In the genomic region with DNA sequence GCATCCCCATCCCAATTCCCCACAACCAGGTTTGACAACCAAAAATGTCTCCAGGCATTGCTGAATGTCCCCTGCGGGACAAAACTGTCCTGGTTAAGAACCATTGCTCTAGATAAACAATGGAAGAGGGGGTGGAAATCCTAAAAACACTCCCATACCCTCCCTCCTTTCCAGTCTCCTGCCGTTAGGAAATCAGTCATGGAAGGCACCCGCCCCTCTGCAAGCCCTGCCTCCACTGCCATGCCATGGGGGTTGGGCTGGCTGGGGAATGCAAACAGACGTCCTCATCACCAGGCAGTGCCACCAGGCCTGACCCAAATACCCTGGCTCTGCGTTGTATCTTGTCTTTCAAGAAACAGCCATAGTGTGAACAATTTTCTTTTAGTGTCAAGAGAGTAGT, we compare ENCODE assay signal across 10 cellular contexts. TPM values are rescaled to one million over a fixed set of nuclear protein-coding genes. Genes with fewer than 3 reads are reported as not detected.
DNase-seq lines count a peak whose midpoint lies in the region; ATAC-seq, FAIRE-seq and TF ChIP-seq lines count a peak whose summit lies in the region.
"Had no signal": no experiment of that assay in that cellular context is flagged by ENCODE, and none has a peak within 500 bp of the region (broad histone marks: within the 10 kb centered on the region; RNA-seq: fewer than 3 reads in every experiment).

No MANE protein-coding gene starts in this region.

- FAIRE-seq in HTR-8/SVneo (lab: Jason Lieb, UNC): no peak
- FAIRE-seq: K562, keratinocyte had no signal

- no peak overlapping the region for H3K4me3 Mint-ChIP-seq in osteocyte (ENCODE audit: unreplicated experiment)

- TF ChIP-seq CTCF in osteocyte (IDR thresholded peaks at IDR 0.05): no peak

- peaks cover 48% of the 10 kb centered on the region for H3K4me1 Mint-ChIP-seq in osteocyte (ENCODE audit: unreplicated experiment)

- no peaks in the 10 kb centered on the region for H3K9me3 Mint-ChIP-seq in osteocyte (ENCODE audit: unreplicated experiment)

- H3K36me3 Mint-ChIP-seq in osteocyte (ENCODE audit: unreplicated experiment): no peaks in the 10 kb centered on the region

- intact Hi-C loops in head of caudate nucleus (cut with DNase I): no loop called here

- peak overlapping the region; percentile 74 for H3K27ac Mint-ChIP-seq in osteocyte (ENCODE audit: unreplicated experiment)

- peak; percentile 68 for DNase-seq in ELF-1 (ENCODE audit: low read depth, low spot score)
- DNase-seq in head of caudate nucleus: peak in 41 of 42 donors; percentile 58 to 90 (median 78)
- no peak for DNase-seq in osteocyte (ENCODE audit: extremely low spot score, unreplicated experiment)
- no peak for DNase-seq in HTR-8/SVneo (ENCODE audit: insufficient read length, low spot score)
- DNase-seq in NCI-H524 (lab: John Stamatoyannopoulos, UW): no peak

- H3K27me3 Mint-ChIP-seq in osteocyte (ENCODE audit: unreplicated experiment): no peaks in the 10 kb centered on the region

- ATAC-seq in SK-N-SH treated with all-trans-retinoic acid at 6 μM for 48 hours (peak; percentile 38), GM19452 (IDR thresholded peaks at IDR 0.05; ENCODE audit: unreplicated experiment) (no peak), GM18519 (IDR thresholded peaks at IDR 0.05; ENCODE audit: low FRiP score, unreplicated experiment) (no peak)
- ATAC-seq: K562 had no signal

TF ChIP-seq in SK-N-SH treated with all-trans-retinoic acid at 6 μM for 48 hours, 23 proteins besides CTCF, POLR2A, EP300 and RAD21:
- TF ChIP-seq, protein P1, sequence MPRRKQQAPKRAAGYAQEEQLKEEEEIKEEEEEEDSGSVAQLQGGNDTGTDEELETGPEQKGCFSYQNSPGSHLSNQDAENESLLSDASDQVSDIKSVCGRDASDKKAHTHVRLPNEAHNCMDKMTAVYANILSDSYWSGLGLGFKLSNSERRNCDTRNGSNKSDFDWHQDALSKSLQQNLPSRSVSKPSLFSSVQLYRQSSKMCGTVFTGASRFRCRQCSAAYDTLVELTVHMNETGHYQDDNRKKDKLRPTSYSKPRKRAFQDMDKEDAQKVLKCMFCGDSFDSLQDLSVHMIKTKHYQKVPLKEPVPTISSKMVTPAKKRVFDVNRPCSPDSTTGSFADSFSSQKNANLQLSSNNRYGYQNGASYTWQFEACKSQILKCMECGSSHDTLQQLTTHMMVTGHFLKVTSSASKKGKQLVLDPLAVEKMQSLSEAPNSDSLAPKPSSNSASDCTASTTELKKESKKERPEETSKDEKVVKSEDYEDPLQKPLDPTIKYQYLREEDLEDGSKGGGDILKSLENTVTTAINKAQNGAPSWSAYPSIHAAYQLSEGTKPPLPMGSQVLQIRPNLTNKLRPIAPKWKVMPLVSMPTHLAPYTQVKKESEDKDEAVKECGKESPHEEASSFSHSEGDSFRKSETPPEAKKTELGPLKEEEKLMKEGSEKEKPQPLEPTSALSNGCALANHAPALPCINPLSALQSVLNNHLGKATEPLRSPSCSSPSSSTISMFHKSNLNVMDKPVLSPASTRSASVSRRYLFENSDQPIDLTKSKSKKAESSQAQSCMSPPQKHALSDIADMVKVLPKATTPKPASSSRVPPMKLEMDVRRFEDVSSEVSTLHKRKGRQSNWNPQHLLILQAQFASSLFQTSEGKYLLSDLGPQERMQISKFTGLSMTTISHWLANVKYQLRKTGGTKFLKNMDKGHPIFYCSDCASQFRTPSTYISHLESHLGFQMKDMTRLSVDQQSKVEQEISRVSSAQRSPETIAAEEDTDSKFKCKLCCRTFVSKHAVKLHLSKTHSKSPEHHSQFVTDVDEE (CRISPR knock-in tag; IDR thresholded peaks at IDR 0.05): no peak
- TF ChIP-seq, protein P2, sequence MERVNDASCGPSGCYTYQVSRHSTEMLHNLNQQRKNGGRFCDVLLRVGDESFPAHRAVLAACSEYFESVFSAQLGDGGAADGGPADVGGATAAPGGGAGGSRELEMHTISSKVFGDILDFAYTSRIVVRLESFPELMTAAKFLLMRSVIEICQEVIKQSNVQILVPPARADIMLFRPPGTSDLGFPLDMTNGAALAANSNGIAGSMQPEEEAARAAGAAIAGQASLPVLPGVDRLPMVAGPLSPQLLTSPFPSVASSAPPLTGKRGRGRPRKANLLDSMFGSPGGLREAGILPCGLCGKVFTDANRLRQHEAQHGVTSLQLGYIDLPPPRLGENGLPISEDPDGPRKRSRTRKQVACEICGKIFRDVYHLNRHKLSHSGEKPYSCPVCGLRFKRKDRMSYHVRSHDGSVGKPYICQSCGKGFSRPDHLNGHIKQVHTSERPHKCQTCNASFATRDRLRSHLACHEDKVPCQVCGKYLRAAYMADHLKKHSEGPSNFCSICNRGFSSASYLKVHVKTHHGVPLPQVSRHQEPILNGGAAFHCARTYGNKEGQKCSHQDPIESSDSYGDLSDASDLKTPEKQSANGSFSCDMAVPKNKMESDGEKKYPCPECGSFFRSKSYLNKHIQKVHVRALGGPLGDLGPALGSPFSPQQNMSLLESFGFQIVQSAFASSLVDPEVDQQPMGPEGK (CRISPR knock-in tag; IDR thresholded peaks at IDR 0.05; ENCODE audit: borderline replicate concordance): no peak
- TF ChIP-seq ESRRG (CRISPR knock-in tag; IDR thresholded peaks at IDR 0.05) (no peak), ZNF565 (CRISPR knock-in tag; conservative IDR thresholded peaks at IDR 0.05; ENCODE audit: low read depth) (no peak), ARNTL (CRISPR knock-in tag; IDR thresholded peaks at IDR 0.05; ENCODE audit: borderline replicate concordance, low read depth) (no peak)

RNA-seq across cellular contexts. Expression of a gene that starts 57.5 kb away (rescaled TPM):
- 113 and 123 TPM in 2 replicates for total RNA-seq in osteocyte

Comparison
In these comparisons a context has a peak if more than half of its experiments do, and no peak if none do; other contexts are left out.
1. DNase-seq: peak in ELF-1 (single experiment) and head of caudate nucleus (41 of 42); none in osteocyte (single experiment), HTR-8/SVneo (single experiment) and NCI-H524 (0 of 2).